In the genomic region with DNA sequence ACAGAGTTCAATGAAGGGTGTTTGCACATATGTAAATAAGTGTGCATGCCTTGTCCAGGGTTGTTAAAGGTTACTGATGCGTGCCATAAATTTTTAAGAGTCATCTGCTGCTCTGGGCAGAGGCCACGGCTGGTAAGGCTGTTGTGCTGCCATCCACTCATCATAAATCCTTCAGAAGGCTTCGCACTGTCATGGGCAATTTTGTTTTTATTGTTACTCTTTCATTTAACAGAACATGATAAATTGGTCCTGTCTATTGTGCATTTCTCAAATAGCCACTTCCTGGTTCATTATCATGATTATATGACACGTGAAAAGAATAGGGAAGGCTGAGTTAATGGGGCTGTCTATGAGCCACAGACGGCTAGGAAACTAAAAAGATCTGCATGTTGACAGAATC, we compare ENCODE assay signal across 18 cellular contexts.
DNase-seq lines count a peak whose midpoint lies in the region; TF ChIP-seq lines count a peak whose summit lies in the region.
"Had no signal": no experiment of that assay in that cellular context is flagged by ENCODE, and none has a peak within 500 bp of the region (broad histone marks: within the 10 kb centered on the region; RNA-seq: fewer than 3 reads in every experiment).

No MANE protein-coding gene starts in this region.

- H3K27ac Mint-ChIP-seq in glutamatergic neuron (ENCODE audit: unreplicated experiment), result peak overlapping the region; percentile 86
- H3K27ac Mint-ChIP-seq: activated CD4-positive, alpha-beta T cell treated with anti-CD3 and anti-CD28 coated beads, Interleukin-2, amount 10 ng/mL, durations not matched to agents 7 days and 5 days; neural progenitor cell; stimulated activated naive CD8-positive, alpha-beta T cell treated with anti-CD3 and anti-CD28 coated beads, Interleukin-15, Interleukin-2, amounts not matched to agents 100 ng/mL and 50 ng/mL, for 24 hours had no signal

- peaks cover 2% of the 10 kb centered on the region for H3K27me3 Mint-ChIP-seq in glutamatergic neuron (ENCODE audit: unreplicated experiment)
- H3K27me3 Mint-ChIP-seq: activated CD4-positive, alpha-beta T cell treated with anti-CD3 and anti-CD28 coated beads, Interleukin-2, amount 10 ng/mL, durations not matched to agents 7 days and 5 days; stimulated activated naive CD8-positive, alpha-beta T cell treated with anti-CD3 and anti-CD28 coated beads, Interleukin-15, Interleukin-2, amounts not matched to agents 100 ng/mL and 50 ng/mL, for 24 hours had no signal

- peaks cover 21% of the 10 kb centered on the region for H3K4me1 Mint-ChIP-seq in glutamatergic neuron (ENCODE audit: low read depth, unreplicated experiment)
- H3K4me1 Mint-ChIP-seq: activated CD4-positive, alpha-beta T cell treated with anti-CD3 and anti-CD28 coated beads, Interleukin-2, amount 10 ng/mL, durations not matched to agents 7 days and 5 days had no signal

- H3K9me3 Mint-ChIP-seq in glutamatergic neuron (ENCODE audit: unreplicated experiment), result peaks cover 6% of the 10 kb centered on the region
- H3K9me3 Mint-ChIP-seq: neural progenitor cell had no signal

- no peaks in the 10 kb centered on the region for H3K36me3 Mint-ChIP-seq in glutamatergic neuron (ENCODE audit: unreplicated experiment)
- H3K36me3 Mint-ChIP-seq: neural progenitor cell had no signal

- TF ChIP-seq CTCF in glutamatergic neuron (IDR thresholded peaks at IDR 0.05; ENCODE audit: partially characterized antibody, unreplicated experiment), result no peak

- no peak overlapping the region for H3K4me3 Mint-ChIP-seq in glutamatergic neuron (ENCODE audit: unreplicated experiment)
- H3K4me3 Mint-ChIP-seq: activated CD4-positive, alpha-beta T cell treated with anti-CD3 and anti-CD28 coated beads, Interleukin-2, amount 10 ng/mL, durations not matched to agents 7 days and 5 days; neural progenitor cell; stimulated activated naive CD8-positive, alpha-beta T cell treated with anti-CD3 and anti-CD28 coated beads, Interleukin-15, Interleukin-2, amounts not matched to agents 100 ng/mL and 50 ng/mL, for 24 hours had no signal

- DNase-seq in DMS153 treated with DMSO at 0.1 percent for 48 hours (lab: John Stamatoyannopoulos, UW; ENCODE audit: unreplicated experiment), result peak; percentile 98
- DNase-seq in NCI-H1694 treated with DMSO at 0.1 percent for 48 hours (lab: John Stamatoyannopoulos, UW), result peak; percentile 81
- DNase-seq in NCI-H345 treated with DMSO at 0.1 percent for 48 hours (lab: John Stamatoyannopoulos, UW; ENCODE audit: unreplicated experiment), result peak; percentile 99
- no peak for DNase-seq in glutamatergic neuron
- DNase-seq in stimulated activated CD4-positive, alpha-beta T cell treated with anti-CD3 and anti-CD28 coated beads, Interleukin-1b, Interleukin-23, amount 100 ng/mL, for 48 hours, result no peak
- no peak for DNase-seq in inferior parietal cortex (ENCODE audit: extremely low spot score)
- no peak for DNase-seq in stimulated activated CD4-positive, alpha-beta T cell treated with anti-CD3 and anti-CD28 coated beads, Interleukin-4, amount 100 ng/mL, for 1 hour
- no peak for DNase-seq in activated CD4-positive, CD25-positive, alpha-beta regulatory T cell treated with anti-CD3 and anti-CD28 coated beads, Interleukin-2, amount 50 U/mL, for 72 hours
- DNase-seq: activated CD4-positive, alpha-beta T cell treated with anti-CD3 and anti-CD28 coated beads, Interleukin-2, amount 10 ng/mL, durations not matched to agents 7 days and 5 days; activated naive CD4-positive, alpha-beta T cell treated with Interleukin-2 at 50 U/mL for 16 hours; hippocampal formation; kidney; NCI-H446 treated with DMSO at 0.1 percent for 48 hours; PC-9; stimulated activated CD4-positive, alpha-beta T cell treated with anti-CD3 and anti-CD28 coated beads, Interleukin-15, amount 100 ng/mL, for 24 hours; upper lobe of left lung had no signal

Comparison
In these comparisons a context has a peak if more than half of its experiments do, and no peak if none do; other contexts are left out.
1. DNase-seq: peak in DMS153 treated with DMSO at 0.1 percent for 48 hours (single experiment), NCI-H1694 treated with DMSO at 0.1 percent for 48 hours (single experiment) and NCI-H345 treated with DMSO at 0.1 percent for 48 hours (single experiment); none in glutamatergic neuron (single experiment), stimulated activated CD4-positive, alpha-beta T cell treated with anti-CD3 and anti-CD28 coated beads, Interleukin-1b, Interleukin-23, amount 100 ng/mL, for 48 hours (single experiment), inferior parietal cortex (single experiment), stimulated activated CD4-positive, alpha-beta T cell treated with anti-CD3 and anti-CD28 coated beads, Interleukin-4, amount 100 ng/mL, for 1 hour (single experiment) and activated CD4-positive, CD25-positive, alpha-beta regulatory T cell treated with anti-CD3 and anti-CD28 coated beads, Interleukin-2, amount 50 U/mL, for 72 hours (single experiment).